Comparison of ENCODE assay signal across 8 cellular contexts in genomic region chr4:65669008-65669971, GRCh38. TPM values are rescaled to one million over a fixed set of nuclear protein-coding genes. Genes with fewer than 3 reads are reported as not detected.
DNase-seq lines count a peak whose midpoint lies in the region; ATAC-seq and TF ChIP-seq lines count a peak whose summit lies in the region.

No MANE protein-coding gene starts in this region.

- POLR2A ChIA-PET in T-cell (lab: Charles Lee): no interaction called here

- peaks cover 67% of the 10 kb centered on the region for H3K27me3 Mint-ChIP-seq in nephron progenitor cell (ENCODE audit: low read depth, poor library complexity)
- peaks cover 34 to 39% of the 10 kb centered on the region in 2 donors for H3K27me3 Mint-ChIP-seq in T-cell

- peaks cover 25% of the 10 kb centered on the region for H3K4me1 Mint-ChIP-seq in nephron progenitor cell
- H3K4me1 Mint-ChIP-seq in T-cell: peaks cover 0 to 4% (median 3%) of the 10 kb centered on the region in 3 donors

- no peak for ATAC-seq in T-cell (replicated peaks in 1 of 4)
- no peak for ATAC-seq in HG03521 (IDR thresholded peaks at IDR 0.05; ENCODE audit: unreplicated experiment)

- peak; percentile 71 for DNase-seq in HuH-7 (ENCODE audit: low spot score)
- DNase-seq in nephron progenitor cell: peak; percentile 54
- no peak for DNase-seq in NCI-H1436 treated with DMSO at 0.1 percent for 48 hours (lab: John Stamatoyannopoulos, UW)
- no peak for DNase-seq in putamen (ENCODE audit: low spot score)
- DNase-seq in T-cell: no peak

- H3K36me3 Mint-ChIP-seq in nephron progenitor cell (ENCODE audit: low read depth) (no peaks in the 10 kb centered on the region), T-cell (no peaks in the 10 kb centered on the region)

- CTCF ChIA-PET in T-cell (lab: Charles Lee): no interaction called here

- H3K36me3 ChIP-seq in esophagus (ENCODE audit: control insufficient read depth in 2 of 2, insufficient read depth in 2 of 2, low read length in 1 of 2): no peaks in the 10 kb centered on the region

- H3K4me3 Mint-ChIP-seq in nephron progenitor cell: peak overlapping the region; percentile 86
- H3K4me3 Mint-ChIP-seq in T-cell: peak overlapping the region in 1 of 3 donors; percentile 18

- H3K27ac ChIP-seq in 22Rv1 (peak overlapping the region; percentile 73), esophagus (ENCODE audit: low read depth in 2 of 2, low read length in 1 of 2) (no peak overlapping the region)

- 3 to 4% methylated on average over 56 to 59 of the region's 59 CpGs for WGBS in esophagus, 2 donors

- H3K27me3 ChIP-seq in esophagus (ENCODE audit: control insufficient read depth in 1 of 2, insufficient read depth in 2 of 2, low read length in 2 of 2): peaks cover 0 to 11% of the 10 kb centered on the region in 2 donors

- H3K9me3 Mint-ChIP-seq in nephron progenitor cell (no peaks in the 10 kb centered on the region), T-cell (peaks cover 0 to 7% (median 4%) of the 10 kb centered on the region in 3 donors)

- peaks cover 6 to 7% of the 10 kb centered on the region in 2 donors for H3K4me1 ChIP-seq in esophagus (ENCODE audit: control insufficient read depth in 2 of 2, insufficient read depth in 2 of 2, low read length in 1 of 2)

- TF ChIP-seq CTCF in 22Rv1 (IDR thresholded peaks at IDR 0.05) (no peak), nephron progenitor cell (IDR thresholded peaks at IDR 0.05) (no peak)

- no peaks in the 10 kb centered on the region for H3K9me3 ChIP-seq in esophagus (ENCODE audit: control insufficient read depth in 2 of 2, insufficient read depth in 1 of 2, low read depth in 1 of 2, low read length in 1 of 2)

- peak overlapping the region; percentile 1 to 11 for H3K4me3 ChIP-seq in esophagus (ENCODE audit: low read depth in 1 of 2, low read length in 2 of 2)

- H3K27ac Mint-ChIP-seq in nephron progenitor cell (no peak overlapping the region), T-cell (no peak overlapping the region)

RNA-seq across cellular contexts. Expression of gene EPHA5, which starts 1.0 kb away (rescaled TPM):
- polyA plus RNA-seq in esophagus: under 1 TPM; under 0.01 TPM
- not detected for total RNA-seq in T-cell

Comparison
In these comparisons a context has a peak if more than half of its experiments do, and no peak if none do; other contexts are left out.
1. DNase-seq: peak in HuH-7 (single experiment) and nephron progenitor cell (single experiment); none in NCI-H1436 treated with DMSO at 0.1 percent for 48 hours (single experiment), putamen (single experiment) and T-cell (0 of 34).